10 cellular contexts compared by ENCODE assay signal in genomic region chr19:6086081-6086858, GRCh38. TPM values are rescaled to one million over a fixed set of nuclear protein-coding genes. Genes with fewer than 3 reads are reported as not detected.
DNase-seq lines count a peak whose midpoint lies in the region; ATAC-seq and TF ChIP-seq lines count a peak whose summit lies in the region.
"Had no signal": no experiment of that assay in that cellular context is flagged by ENCODE, and none has a peak within 500 bp of the region (broad histone marks: within the 10 kb centered on the region; RNA-seq: fewer than 3 reads in every experiment).

No MANE protein-coding gene starts in this region.

- no peak for TF ChIP-seq EP300 in transverse colon (IDR thresholded peaks at IDR 0.05; ENCODE audit: low read depth)

- H3K27me3 ChIP-seq in transverse colon = no peaks in the 10 kb centered on the region

- H3K9me3 ChIP-seq in transverse colon = no peaks in the 10 kb centered on the region

- CTCF ChIA-PET in activated naive CD4-positive, alpha-beta T cell treated with anti-CD3 and anti-CD28 coated beads, Interleukin-2, amount 10 ng/mL, durations not matched to agents 7 days and 5 days (lab: Charles Lee) = no interaction called here
- CTCF ChIA-PET in activated naive CD4-positive, alpha-beta T cell treated with anti-CD3 and anti-CD28 coated beads for 36 hours (lab: Charles Lee) = interaction anchor here (0.6 kb wide), 1 partner anchor 44 kb away, joined by 3 read pairs; no protein-coding TSS in a partner anchor

- H3K9me3 Mint-ChIP-seq in activated naive CD4-positive, alpha-beta T cell treated with anti-CD3 and anti-CD28 coated beads, Interleukin-2, amount 10 ng/mL, durations not matched to agents 7 days and 5 days = no peaks in the 10 kb centered on the region
- no peaks in the 10 kb centered on the region for H3K9me3 Mint-ChIP-seq in activated naive CD4-positive, alpha-beta T cell treated with anti-CD3 and anti-CD28 coated beads for 36 hours
- no peaks in the 10 kb centered on the region for H3K9me3 Mint-ChIP-seq in activated T-helper 17 cell treated with anti-CD3 and anti-CD28 coated beads, Interleukin-2, amount 50 U/mL, for 72 hours

- peaks cover 25 to 45% (median 30%) of the 10 kb centered on the region in 4 donors for H3K4me1 ChIP-seq in transverse colon

- H3K36me3 ChIP-seq in transverse colon = no peaks in the 10 kb centered on the region

- ATAC-seq in activated T-helper 17 cell treated with anti-CD3 and anti-CD28 coated beads, Interleukin-2, amount 50 U/mL, for 72 hours (replicated peaks) = no peak
- ATAC-seq in GM18511 (IDR thresholded peaks at IDR 0.05; ENCODE audit: unreplicated experiment) (no peak), HG02938 (IDR thresholded peaks at IDR 0.05; ENCODE audit: unreplicated experiment) (no peak)

- H3K27ac ChIP-seq in transverse colon = peak overlapping the region; percentile 85 to 97 (median 95)

- peak overlapping the region; percentile 42 for H3K27ac Mint-ChIP-seq in activated naive CD4-positive, alpha-beta T cell treated with anti-CD3 and anti-CD28 coated beads, Interleukin-2, amount 10 ng/mL, durations not matched to agents 7 days and 5 days
- H3K27ac Mint-ChIP-seq in activated naive CD4-positive, alpha-beta T cell treated with anti-CD3 and anti-CD28 coated beads for 36 hours = no peak overlapping the region
- H3K27ac Mint-ChIP-seq in activated T-helper 17 cell treated with anti-CD3 and anti-CD28 coated beads, Interleukin-2, amount 50 U/mL, for 72 hours = peak overlapping the region; percentile 61

- peaks cover 12% of the 10 kb centered on the region for H3K27me3 Mint-ChIP-seq in activated naive CD4-positive, alpha-beta T cell treated with anti-CD3 and anti-CD28 coated beads, Interleukin-2, amount 10 ng/mL, durations not matched to agents 7 days and 5 days
- no peaks in the 10 kb centered on the region for H3K27me3 Mint-ChIP-seq in activated naive CD4-positive, alpha-beta T cell treated with anti-CD3 and anti-CD28 coated beads for 36 hours (ENCODE audit: low read depth)
- H3K27me3 Mint-ChIP-seq in activated T-helper 17 cell treated with anti-CD3 and anti-CD28 coated beads, Interleukin-2, amount 50 U/mL, for 72 hours = no peaks in the 10 kb centered on the region

- no peak for TF ChIP-seq CTCF in transverse colon (IDR thresholded peaks at IDR 0.05)

- TF ChIP-seq POLR2A in transverse colon (IDR thresholded peaks at IDR 0.05) = no peak

- H3K4me3 Mint-ChIP-seq in activated naive CD4-positive, alpha-beta T cell treated with anti-CD3 and anti-CD28 coated beads, Interleukin-2, amount 10 ng/mL, durations not matched to agents 7 days and 5 days = peak overlapping the region; percentile 32
- no peak overlapping the region for H3K4me3 Mint-ChIP-seq in activated naive CD4-positive, alpha-beta T cell treated with anti-CD3 and anti-CD28 coated beads for 36 hours
- peak overlapping the region; percentile 69 for H3K4me3 Mint-ChIP-seq in activated T-helper 17 cell treated with anti-CD3 and anti-CD28 coated beads, Interleukin-2, amount 50 U/mL, for 72 hours

- in situ Hi-C loops in transverse colon (cut with MboI; ENCODE audit: low pct_ligation_motif_present in 1 of 4, low pct_unique_long_range_greater_than_20kb in 1 of 4, low sequenced_read_pairs in 3 of 4) = no loop called here

- no peak for DNase-seq in activated naive CD4-positive, alpha-beta T cell treated with anti-CD3 and anti-CD28 coated beads, Interleukin-2, amount 10 ng/mL, durations not matched to agents 7 days and 5 days
- DNase-seq in activated naive CD4-positive, alpha-beta T cell treated with anti-CD3 and anti-CD28 coated beads for 36 hours = no peak
- DNase-seq in iris pigment epithelial cell (ENCODE audit: low read depth) = peak; percentile 56
- DNase-seq in transverse colon = no peak
- no peak for DNase-seq in DMS53 treated with DMSO at 0.1 percent for 48 hours (lab: John Stamatoyannopoulos, UW; ENCODE audit: unreplicated experiment)
- DNase-seq: C1 segment of cervical spinal cord, SHP77 treated with DMSO at 0.1 percent for 48 hours had no signal

- H3K36me3 Mint-ChIP-seq in activated naive CD4-positive, alpha-beta T cell treated with anti-CD3 and anti-CD28 coated beads, Interleukin-2, amount 10 ng/mL, durations not matched to agents 7 days and 5 days = no peaks in the 10 kb centered on the region
- no peaks in the 10 kb centered on the region for H3K36me3 Mint-ChIP-seq in activated naive CD4-positive, alpha-beta T cell treated with anti-CD3 and anti-CD28 coated beads for 36 hours (ENCODE audit: low read depth)
- H3K36me3 Mint-ChIP-seq in activated T-helper 17 cell treated with anti-CD3 and anti-CD28 coated beads, Interleukin-2, amount 50 U/mL, for 72 hours (ENCODE audit: low read depth) = no peaks in the 10 kb centered on the region

- 64 to 73% methylated on average over 7 to 12 of the region's 12 CpGs for WGBS in transverse colon (ENCODE audit: low coverage in 1 of 2), 2 donors

- intact Hi-C loops in activated naive CD4-positive, alpha-beta T cell treated with anti-CD3 and anti-CD28 coated beads for 36 hours (cut with micrococcal nuclease) = loop anchor here (5.0 kb wide), 1 partner anchor 41 kb away; no protein-coding TSS in a partner anchor
- intact Hi-C loops in transverse colon (cut with DNase I; ENCODE audit: low total_unique reads) = no loop called here

- peaks cover 24% of the 10 kb centered on the region for H3K4me1 Mint-ChIP-seq in activated naive CD4-positive, alpha-beta T cell treated with anti-CD3 and anti-CD28 coated beads, Interleukin-2, amount 10 ng/mL, durations not matched to agents 7 days and 5 days
- H3K4me1 Mint-ChIP-seq in activated naive CD4-positive, alpha-beta T cell treated with anti-CD3 and anti-CD28 coated beads for 36 hours (ENCODE audit: low read depth) = peaks cover 19% of the 10 kb centered on the region
- peaks cover 21% of the 10 kb centered on the region for H3K4me1 Mint-ChIP-seq in activated T-helper 17 cell treated with anti-CD3 and anti-CD28 coated beads, Interleukin-2, amount 50 U/mL, for 72 hours

- H3K4me3 ChIP-seq in transverse colon = no peak overlapping the region

RNA-seq across cellular contexts. Expression of gene RFX2, which starts 24.0 kb away (rescaled TPM):
- 1 to 10 TPM; 4.7 to 6.0 TPM for total RNA-seq in activated naive CD4-positive, alpha-beta T cell treated with anti-CD3 and anti-CD28 coated beads for 36 hours
- 10 to 100 TPM in 1 of 2 donors, 1 to 10 TPM in 1; 9.7 to 20.7 TPM for total RNA-seq in activated T-helper 17 cell treated with anti-CD3 and anti-CD28 coated beads, Interleukin-2, amount 50 U/mL, for 72 hours
- total RNA-seq in transverse colon = 10 to 100 TPM in 2 of 4 donors, 1 to 10 TPM in 2; 6.1 to 57.5 (median 11.8) TPM

RNA-seq across cellular contexts. Expression of gene ACSBG2, which starts 49.2 kb away (rescaled TPM):
- not detected for total RNA-seq in activated naive CD4-positive, alpha-beta T cell treated with anti-CD3 and anti-CD28 coated beads for 36 hours
- not detected for total RNA-seq in activated T-helper 17 cell treated with anti-CD3 and anti-CD28 coated beads, Interleukin-2, amount 50 U/mL, for 72 hours
- not detected for total RNA-seq in transverse colon
